In the genomic region with DNA sequence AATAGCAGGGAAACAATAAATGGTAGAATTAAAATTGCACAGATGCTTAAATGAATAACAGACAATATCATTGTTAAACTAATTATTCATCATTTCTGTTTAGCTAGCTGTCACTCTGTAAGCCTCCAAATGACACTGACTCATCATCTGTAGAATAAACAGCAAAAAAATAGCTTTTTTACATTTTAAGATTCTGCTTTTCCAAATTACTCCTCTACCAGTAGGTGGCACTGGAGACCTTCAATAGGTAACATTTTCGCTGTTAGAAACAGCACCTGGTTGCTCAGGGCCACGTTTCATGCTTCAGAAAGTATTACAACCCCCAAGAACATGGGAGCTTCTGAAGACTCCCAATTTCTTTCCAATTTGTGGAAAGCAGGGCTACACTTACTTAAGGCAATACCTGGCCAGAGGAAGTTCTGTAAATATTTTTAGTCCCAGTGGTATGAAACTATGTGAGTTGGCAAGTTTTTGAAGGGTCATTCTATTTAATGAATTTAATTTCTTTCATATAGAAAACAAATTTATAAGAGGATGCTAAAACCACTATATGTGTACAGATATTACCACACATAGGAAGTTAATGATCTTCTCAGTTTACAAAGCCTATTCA, we compare ENCODE assay signal across 8 cellular contexts. TPM values are rescaled to one million over a fixed set of nuclear protein-coding genes. Genes with fewer than 3 reads are reported as not detected.
DNase-seq lines count a peak whose midpoint lies in the region; ATAC-seq and TF ChIP-seq lines count a peak whose summit lies in the region.

No MANE protein-coding gene starts in this region.

- no peaks in the 10 kb centered on the region for H3K27me3 ChIP-seq in CD4-positive, alpha-beta T cell (ENCODE audit: control insufficient read depth, insufficient read depth, low read length)
- H3K27me3 ChIP-seq in tibial artery: no peaks in the 10 kb centered on the region

- TF ChIP-seq CTCF in CD4-positive, alpha-beta T cell (IDR thresholded peaks at IDR 0.05): peak; percentile 85
- peak; percentile 53 to 55 for TF ChIP-seq CTCF in tibial artery (IDR thresholded peaks at IDR 0.05)

- H3K4me3 Mint-ChIP-seq in CD4-positive, alpha-beta T cell: no peak overlapping the region

- no peaks in the 10 kb centered on the region for H3K9me3 ChIP-seq in CD4-positive, alpha-beta T cell (ENCODE audit: control insufficient read depth, low read length)
- H3K9me3 ChIP-seq in tibial artery: no peaks in the 10 kb centered on the region

- no peaks in the 10 kb centered on the region for H3K4me1 Mint-ChIP-seq in CD4-positive, alpha-beta T cell (ENCODE audit: low read depth)

- H3K27me3 Mint-ChIP-seq in CD4-positive, alpha-beta T cell: no peaks in the 10 kb centered on the region

- H3K4me1 ChIP-seq in tibial artery: no peaks in the 10 kb centered on the region

- CTCF ChIA-PET in CD4-positive, alpha-beta T cell (lab: Charles Lee): interaction anchor here (0.8 to 1.0 kb wide), 2 partner anchors 9 to 12 kb away, joined by 3 read pairs; no protein-coding TSS in a partner anchor

- ATAC-seq in CD4-positive, alpha-beta T cell (ENCODE audit: poor library complexity): peak; percentile 41
- ATAC-seq in GM18502 (IDR thresholded peaks at IDR 0.05; ENCODE audit: poor library complexity, unreplicated experiment): peak; percentile 65
- peak; percentile 68 for ATAC-seq in HG03135 (IDR thresholded peaks at IDR 0.05; ENCODE audit: unreplicated experiment)

- no peak overlapping the region for H3K27ac ChIP-seq in CD4-positive, alpha-beta T cell (ENCODE audit: low read depth, low read length)
- no peak overlapping the region for H3K27ac ChIP-seq in tibial artery

- H3K36me3 ChIP-seq in tibial artery: no peaks in the 10 kb centered on the region

- peaks cover 58% of the 10 kb centered on the region for H3K36me3 Mint-ChIP-seq in CD4-positive, alpha-beta T cell (ENCODE audit: low read depth)

- no peak overlapping the region for H3K4me3 ChIP-seq in tibial artery

- DNase-seq in CD4-positive, alpha-beta T cell: peak in 2 of 10 experiments; percentile 0 to 8
- peak; percentile 66 for DNase-seq in NCI-H345 (lab: John Stamatoyannopoulos, UW)
- DNase-seq in amniotic epithelial cell (ENCODE audit: low read depth): peak; percentile 34
- peak; percentile 73 for DNase-seq in kidney tubule cell (ENCODE audit: low spot score)
- DNase-seq in tibial artery: no peak
- DNase-seq in activated effector memory CD4-positive, alpha-beta T cell treated with anti-CD3 and anti-CD28 coated beads, Interleukin-2, amount 50 U/mL, for 16 hours: no peak

- POLR2A ChIA-PET in CD4-positive, alpha-beta T cell (lab: Charles Lee): interaction anchor here (1.0 kb wide), 1 partner anchor 68 kb away, joined by 3 read pairs; no protein-coding TSS in a partner anchor

- intact Hi-C loops in CD4-positive, alpha-beta T cell (cut with DNase I, micrococcal nuclease): loop anchor here (2.0 to 10.0 kb wide), 4 partner anchors 153 to 993 kb away; no protein-coding TSS in a partner anchor
- intact Hi-C loops in tibial artery (cut with DNase I; ENCODE audit: low total_unique reads): no loop called here

- H3K27ac Mint-ChIP-seq in CD4-positive, alpha-beta T cell: no peak overlapping the region

- H3K9me3 Mint-ChIP-seq in CD4-positive, alpha-beta T cell: no peaks in the 10 kb centered on the region

RNA-seq across cellular contexts. Expression of a gene that starts 45.4 kb away (rescaled TPM):
- 10 to 100 TPM; 27.5 to 29.2 TPM for total RNA-seq in CD4-positive, alpha-beta T cell

Comparison
In these comparisons a context has a peak if more than half of its experiments do, and no peak if none do; other contexts are left out.
1. DNase-seq: peak in NCI-H345 (single experiment), amniotic epithelial cell (single experiment) and kidney tubule cell (single experiment); none in tibial artery (0 of 2) and activated effector memory CD4-positive, alpha-beta T cell treated with anti-CD3 and anti-CD28 coated beads, Interleukin-2, amount 50 U/mL, for 16 hours (single experiment).
2. Peak in every context shown above with its lines, with median percentiles within 50 percentile points of each other: ATAC-seq.